Comparison of ENCODE assay signal across 16 cellular contexts in genomic region chr1:29837306-29837646, GRCh38.
"Had no signal": no experiment of that assay in that cellular context is flagged by ENCODE, and none has a peak within 500 bp of the region (broad histone marks: within the 10 kb centered on the region; RNA-seq: fewer than 3 reads in every experiment).

No MANE protein-coding gene starts in this region.

- ATAC-seq: gastroesophageal sphincter, left ventricle myocardium superior, right cardiac atrium had no signal

- H3K27ac Mint-ChIP-seq: nephron progenitor cell had no signal

- H3K9me3 ChIP-seq: ovary had no signal

- H3K27me3 ChIP-seq: ovary had no signal

- DNase-seq: dermis blood vessel endothelial cell; esophagus squamous epithelium; foreskin fibroblast; glutamatergic neuron; left ventricle myocardium superior; mesenchymal stem cell; midbrain; nephron progenitor cell; ovary; right cardiac atrium; small intestine; stimulated activated CD4-positive, alpha-beta T cell treated with anti-CD3 and anti-CD28 coated beads, Interleukin-2, amount 100 ng/mL, for 48 hours; stimulated activated naive CD4-positive, alpha-beta T cell treated with Interleukin-2 at 50 U/mL for 16 hours; trophoblast cell had no signal

- H3K36me3 ChIP-seq: esophagus squamous epithelium, gastroesophageal sphincter, ovary had no signal

- H3K4me1 ChIP-seq: esophagus squamous epithelium, gastroesophageal sphincter had no signal

- H3K4me3 Mint-ChIP-seq: nephron progenitor cell had no signal

- H3K4me3 ChIP-seq: esophagus squamous epithelium, gastroesophageal sphincter, lung, ovary had no signal

- H3K27ac ChIP-seq: esophagus squamous epithelium, gastroesophageal sphincter, ovary had no signal
